16 cellular contexts compared by ENCODE assay signal in genomic region chr10:14247650-14248258, GRCh38.
"Had no signal": no experiment of that assay in that cellular context is flagged by ENCODE, and none has a peak within 500 bp of the region (broad histone marks: within the 10 kb centered on the region; RNA-seq: fewer than 3 reads in every experiment).

No MANE protein-coding gene starts in this region.

- H3K4me3 Mint-ChIP-seq: activated T-helper 1 cell treated with anti-CD3 and anti-CD28 coated beads, Interleukin-12 subunit alpha, Interleukin-12 subunit beta, Interleukin-2, Interleukin-4 antibody, amounts not matched to agents 30 ng/mL and 10 ng/mL and 1 ng/mL, durations not matched to agents 14 hours and 24 hours and 36 hours; immature natural killer cell; mesothelial cell of epicardium; neural crest cell had no signal

- DNase-seq: activated CD4-positive, alpha-beta T cell treated with anti-CD3 and anti-CD28 coated beads, Interleukin-2, amount 50 U/mL, for 1 hour; activated naive CD4-positive, alpha-beta T cell; aorta; colonic mucosa; foreskin fibroblast; glutamatergic neuron; immature natural killer cell; lower lobe of right lung; stimulated activated CD4-positive, alpha-beta T cell treated with anti-CD3 and anti-CD28 coated beads, Interleukin-2, amount 100 ng/mL, for 24 hours; stomach had no signal

- H3K27ac Mint-ChIP-seq: activated T-helper 1 cell treated with anti-CD3 and anti-CD28 coated beads, Interleukin-12 subunit alpha, Interleukin-12 subunit beta, Interleukin-2, Interleukin-4 antibody, amounts not matched to agents 30 ng/mL and 10 ng/mL and 1 ng/mL, durations not matched to agents 14 hours and 24 hours and 36 hours; immature natural killer cell; mesothelial cell of epicardium had no signal

- H3K27ac ChIP-seq: colonic mucosa, lower lobe of right lung, stomach, thoracic aorta had no signal

- H3K9me3 Mint-ChIP-seq: activated T-helper 1 cell treated with anti-CD3 and anti-CD28 coated beads, Interleukin-12 subunit alpha, Interleukin-12 subunit beta, Interleukin-2, Interleukin-4 antibody, amounts not matched to agents 30 ng/mL and 10 ng/mL and 1 ng/mL, durations not matched to agents 14 hours and 24 hours and 36 hours; immature natural killer cell; neural crest cell had no signal

- ATAC-seq: activated CD4-positive, CD25-positive, alpha-beta regulatory T cell treated with anti-CD3 and anti-CD28 coated beads, Interleukin-2, amount 50 U/mL, for 24 hours; esophagus mucosa; lower lobe of right lung had no signal

- H3K27me3 ChIP-seq: colonic mucosa had no signal

- H3K36me3 Mint-ChIP-seq: immature natural killer cell, mesothelial cell of epicardium had no signal

- H3K4me1 Mint-ChIP-seq: immature natural killer cell, neural crest cell had no signal

- H3K9me3 ChIP-seq: colonic mucosa, lower lobe of right lung had no signal

- H3K4me3 ChIP-seq: colonic mucosa, lower lobe of right lung, stomach, thoracic aorta had no signal

- H3K4me1 ChIP-seq: colonic mucosa, lower lobe of right lung had no signal

- H3K36me3 ChIP-seq: colonic mucosa, lower lobe of right lung, stomach, thoracic aorta had no signal
